1 cellular context compared by ENCODE assay signal in genomic region chr18:58619554-58619915, GRCh38.
TF ChIP-seq lines count a peak whose summit lies in the region.

No MANE protein-coding gene starts in this region.

TF ChIP-seq in IMR-90, 13 proteins besides CTCF, POLR2A, EP300 and RAD21:
- TF ChIP-seq MXI1 (IDR thresholded peaks at IDR 0.05; ENCODE audit: borderline replicate concordance, low read depth, low read length) = no peak
- TF ChIP-seq ELK1 (IDR thresholded peaks at IDR 0.05; ENCODE audit: borderline replicate concordance, low read depth, low read length) = no peak
- TF ChIP-seq RFX5 (IDR thresholded peaks at IDR 0.05; ENCODE audit: low read depth, low read length) = no peak
- no peak for TF ChIP-seq CEBPB (IDR thresholded peaks at IDR 0.05; ENCODE audit: low read depth, low read length)
- TF ChIP-seq USF2 (IDR thresholded peaks at IDR 0.05; ENCODE audit: low read depth, low read length) = no peak
- TF ChIP-seq FOS (IDR thresholded peaks at IDR 0.05; ENCODE audit: low read depth, low read length) = no peak
- TF ChIP-seq SMC3 (IDR thresholded peaks at IDR 0.05; ENCODE audit: low read depth, low read length) = no peak
- no peak for TF ChIP-seq CHD1 (IDR thresholded peaks at IDR 0.05; ENCODE audit: low read depth, low read length)
- TF ChIP-seq MAZ (IDR thresholded peaks at IDR 0.05; ENCODE audit: borderline replicate concordance, low read depth, low read length) = no peak
- TF ChIP-seq NFE2L2 (IDR thresholded peaks at IDR 0.05; ENCODE audit: low read depth, low read length) = no peak
- no peak for TF ChIP-seq RCOR1 (IDR thresholded peaks at IDR 0.05; ENCODE audit: insufficient replicate concordance, low read length)
